In genomic region chr1:46692806-46693770, GRCh38 we compare ENCODE assay signal across 21 cellular contexts. TPM values are rescaled to one million over a fixed set of nuclear protein-coding genes. Genes with fewer than 3 reads are reported as not detected.
DNase-seq lines count a peak whose midpoint lies in the region; ATAC-seq and TF ChIP-seq lines count a peak whose summit lies in the region.
"Had no signal": no experiment of that assay in that cellular context is flagged by ENCODE, and none has a peak within 500 bp of the region (broad histone marks: within the 10 kb centered on the region; RNA-seq: fewer than 3 reads in every experiment).

No MANE protein-coding gene starts in this region.

- ATAC-seq in right cardiac atrium (peak; percentile 48 to 63), GM18505 (IDR thresholded peaks at IDR 0.05; ENCODE audit: unreplicated experiment) (no peak)
- ATAC-seq: activated naive CD4-positive, alpha-beta T cell treated with anti-CD3 and anti-CD28 coated beads, Interleukin-2, amount 50 U/mL, for 72 hours; CD8-positive, alpha-beta T cell; stimulated activated memory B cell treated with anti-CD40 and anti-IgM and Interleukin-4, amounts not matched to agents 10 μg/mL and 1 μg/mL and 100 μg/mL, for 72 hours had no signal

- no peaks in the 10 kb centered on the region for H3K9me2 ChIP-seq in Loucy (replicated peaks; ENCODE audit: low read depth, low read length)

- peaks cover 14% of the 10 kb centered on the region for H3F3A ChIP-seq in Loucy (ENCODE audit: low read depth)

- H4K20me1 ChIP-seq in Loucy (ENCODE audit: insufficient read depth, low read length, poor library complexity, severe bottlenecking), result no peaks in the 10 kb centered on the region

- TF ChIP-seq CTCF in Loucy (conservative IDR thresholded peaks at IDR 0.05; ENCODE audit: low read length) (no peak), transverse colon (IDR thresholded peaks at IDR 0.05) (no peak), lower leg skin (IDR thresholded peaks at IDR 0.05) (no peak)

- peak overlapping the region; percentile 50 for H3K4me2 ChIP-seq in Loucy (ENCODE audit: low read depth, low read length, poor library complexity, severe bottlenecking)

- H3K27ac ChIP-seq in caudate nucleus (ENCODE audit: low read depth, low read length), result peak overlapping the region; percentile 80
- peak overlapping the region; percentile 72 for H3K27ac ChIP-seq in right cardiac atrium (ENCODE audit: low read length)
- H3K27ac ChIP-seq in transverse colon, result peak overlapping the region in 3 of 4 donors; percentile 13 to 49 (median 40)
- H3K27ac ChIP-seq: SK-N-MC had no signal

- in situ Hi-C loops in transverse colon (cut with MboI; ENCODE audit: low pct_ligation_motif_present in 1 of 4, low pct_unique_long_range_greater_than_20kb in 1 of 4, low sequenced_read_pairs in 3 of 4), result no loop called here

- WGBS in right cardiac atrium, result 48% methylated on average over 3 of the region's 3 CpGs
- WGBS in transverse colon (ENCODE audit: low coverage in 1 of 2), 2 donors, result 37 to 52% methylated on average over 2 to 3 of the region's 3 CpGs
- 17 to 51% methylated on average over 3 of the region's 3 CpGs for WGBS in lower leg skin, 2 donors

- peaks cover 70% of the 10 kb centered on the region for H3K4me1 ChIP-seq in Loucy (ENCODE audit: insufficient read depth, low read length, poor library complexity, severe bottlenecking)
- peaks cover 4% of the 10 kb centered on the region for H3K4me1 ChIP-seq in right cardiac atrium (ENCODE audit: control insufficient read depth, insufficient read depth, low read length)
- H3K4me1 ChIP-seq in transverse colon, result peaks cover 8 to 45% (median 11%) of the 10 kb centered on the region in 4 donors

- intact Hi-C loops in right cardiac atrium (cut with DNase I), result no loop called here
- intact Hi-C loops in transverse colon (cut with DNase I; ENCODE audit: low total_unique reads), result no loop called here
- intact Hi-C loops in lower leg skin (cut with DNase I; ENCODE audit: low total_unique reads), result no loop called here

- H3K4me3 ChIP-seq in Loucy (ENCODE audit: low read length, poor library complexity, severe bottlenecking) (peak overlapping the region; percentile 15), right cardiac atrium (ENCODE audit: low read length) (no peak overlapping the region), transverse colon (no peak overlapping the region), lower leg skin (ENCODE audit: low read depth, poor library complexity, severe bottlenecking) (no peak overlapping the region)
- H3K4me3 ChIP-seq: SK-N-MC had no signal

- TF ChIP-seq POLR2A in transverse colon (IDR thresholded peaks at IDR 0.05) (no peak), GM18505 (IDR thresholded peaks at IDR 0.05; ENCODE audit: borderline replicate concordance, extremely low read depth, insufficient read depth, insufficient read length) (no peak), lower leg skin (IDR thresholded peaks at IDR 0.05) (no peak)

- no peaks in the 10 kb centered on the region for H3K9me3 ChIP-seq in Loucy (ENCODE audit: insufficient read depth, low read depth, low read length)
- H3K9me3 ChIP-seq in right cardiac atrium (ENCODE audit: control insufficient read depth, low read length), result no peaks in the 10 kb centered on the region
- no peaks in the 10 kb centered on the region for H3K9me3 ChIP-seq in transverse colon

- H3K79me2 ChIP-seq in Loucy (ENCODE audit: insufficient read depth, low read length), result peaks cover 58% of the 10 kb centered on the region

- TF ChIP-seq EP300 in transverse colon (IDR thresholded peaks at IDR 0.05; ENCODE audit: low read depth), result no peak

- no peaks in the 10 kb centered on the region for H3K27me3 ChIP-seq in Loucy (ENCODE audit: insufficient read depth, low read length, poor library complexity, severe bottlenecking)
- H3K27me3 ChIP-seq in right cardiac atrium (ENCODE audit: control insufficient read depth, insufficient read depth), result no peaks in the 10 kb centered on the region
- H3K27me3 ChIP-seq in transverse colon, result no peaks in the 10 kb centered on the region

- H3K36me3 ChIP-seq in Loucy (ENCODE audit: insufficient read depth, low read length) (peaks cover 70% of the 10 kb centered on the region), transverse colon (peaks cover 0 to 33% (median 14%) of the 10 kb centered on the region in 4 donors)

- H3K9ac ChIP-seq in Loucy (ENCODE audit: low read depth, low read length, poor library complexity, severe bottlenecking), result peak overlapping the region; percentile 43

- H2AFZ ChIP-seq in Loucy (ENCODE audit: low read length), result no peak overlapping the region

- peak in 1 of 61 donors; percentile 52 for DNase-seq in caudate nucleus (lab: John Stamatoyannopoulos, UW)
- no peak for DNase-seq in right cardiac atrium
- DNase-seq in transverse colon, result no peak
- no peak for DNase-seq in effector CD4-positive, alpha-beta T cell
- no peak for DNase-seq in lower leg skin (ENCODE audit: low spot score in 2 of 2)
- DNase-seq: activated CD4-positive, alpha-beta T cell treated with anti-CD3 and anti-CD28 coated beads for 48 hours; CD8-positive, alpha-beta T cell; DMS79 treated with DMSO at 0.1 percent for 48 hours; GOT3; NCI-H1105 treated with DMSO at 0.1 percent for 48 hours; NCI-H2081 treated with DMSO at 0.1 percent for 48 hours; NCI-H526 treated with DMSO at 0.1 percent for 48 hours; T-helper 2 cell had no signal

RNA-seq across cellular contexts. Expression of gene TEX38, which starts 21.4 kb away (rescaled TPM):
- total RNA-seq in right cardiac atrium (not detected), transverse colon (not detected), lower leg skin (not detected)
- 0.14 TPM for polyA plus RNA-seq in right cardiac atrium
- total RNA-seq: CD8-positive, alpha-beta T cell; kidney epithelial cell; temporal lobe had no signal
- polyA plus RNA-seq: neural cell had no signal

RNA-seq across cellular contexts. Expression of gene ATPAF1, which starts 24.9 kb away (rescaled TPM):
- total RNA-seq in right cardiac atrium, result 100 to 1,000 TPM; 144 to 181 (median 166) TPM
- 218 TPM for polyA plus RNA-seq in right cardiac atrium
- total RNA-seq in transverse colon, result 10 to 100 TPM; 20.6 to 91.5 (median 71.4) TPM
- 10 to 100 TPM; 20.4 to 33.7 (median 29.9) TPM for total RNA-seq in lower leg skin

RNA-seq across cellular contexts. Expression of gene EFCAB14, which starts 25.8 kb away (rescaled TPM):
- total RNA-seq in right cardiac atrium (10 to 100 TPM; 67.9 to 78.3 (median 75.5) TPM), transverse colon (100 to 1,000 TPM in 2 of 4 donors, 10 to 100 TPM in 2; 48.2 to 119 (median 85.4) TPM), lower leg skin (100 to 1,000 TPM in 2 of 4 donors, 10 to 100 TPM in 2; 71.5 to 138 (median 106) TPM)
- polyA plus RNA-seq in right cardiac atrium, result 21.3 TPM
